In the genomic region with DNA sequence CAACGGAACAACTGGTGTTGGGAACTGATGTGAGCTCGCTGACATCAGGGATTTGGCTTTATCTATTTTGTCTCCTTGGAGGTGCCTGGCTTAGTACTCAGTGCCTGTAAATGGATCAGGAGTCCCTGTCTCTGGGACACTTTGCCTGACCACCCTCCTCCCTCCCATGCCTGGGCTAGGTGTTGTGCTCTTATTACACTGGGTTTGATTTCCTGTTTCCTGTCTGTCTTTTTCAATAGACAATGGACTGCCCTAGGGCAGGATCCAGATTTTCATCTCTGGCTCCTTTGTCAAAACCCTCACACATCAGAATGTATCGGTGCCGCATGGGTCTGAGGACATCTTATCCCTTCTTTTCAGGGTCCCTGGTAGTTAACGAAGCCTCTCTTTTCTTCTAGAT, we compare ENCODE assay signal across 28 cellular contexts.
"Had no signal": no experiment of that assay in that cellular context is flagged by ENCODE, and none has a peak within 500 bp of the region (broad histone marks: within the 10 kb centered on the region; RNA-seq: fewer than 3 reads in every experiment).

No MANE protein-coding gene starts in this region.

- ATAC-seq: effector memory CD8-positive, alpha-beta T cell; esophagus mucosa; gastrocnemius medialis; left cardiac atrium; left lung; left ventricle myocardium superior; mucosa of descending colon had no signal

- H3K4me1 ChIP-seq: esophagus squamous epithelium, gastrocnemius medialis, heart right ventricle, left lung had no signal

- H3K27ac ChIP-seq: coronary artery, epithelial cell of prostate, esophagus squamous epithelium, gastrocnemius medialis, heart right ventricle, left lung had no signal

- H3K9me3 ChIP-seq: esophagus squamous epithelium, gastrocnemius medialis, left lung, mucosa of descending colon had no signal

- H3K9me3 Mint-ChIP-seq: effector memory CD8-positive, alpha-beta T cell; endodermal cell; memory B cell had no signal

- FAIRE-seq: colon, islet of Langerhans, keratinocyte had no signal

- DNase-seq: dermis blood vessel endothelial cell; effector CD8-positive, alpha-beta T cell; effector memory CD8-positive, alpha-beta T cell; endodermal cell; erythroblast; esophagus squamous epithelium; foreskin fibroblast; foreskin melanocyte; gastrocnemius medialis; glutamatergic neuron; head of caudate nucleus; heart right ventricle; hippocampal formation; left cardiac atrium; left lung; left ventricle myocardium superior; mammary epithelial cell; mucosa of descending colon; naive B cell had no signal

- H3K27ac Mint-ChIP-seq: effector memory CD8-positive, alpha-beta T cell; endodermal cell; memory B cell; mesothelial cell of epicardium; naive B cell had no signal

- H3K4me3 ChIP-seq: coronary artery, esophagus squamous epithelium, gastrocnemius medialis, heart right ventricle, left lung, lung, mucosa of descending colon had no signal

- H3K36me3 Mint-ChIP-seq: memory B cell, mesothelial cell of epicardium, naive B cell had no signal

- H3K27me3 ChIP-seq: gastrocnemius medialis, left lung had no signal

- H3K36me3 ChIP-seq: esophagus squamous epithelium, gastrocnemius medialis, heart right ventricle, left lung had no signal

- H3K4me3 Mint-ChIP-seq: effector memory CD8-positive, alpha-beta T cell; endodermal cell; memory B cell; mesothelial cell of epicardium; naive B cell had no signal

- H3K4me1 Mint-ChIP-seq: endodermal cell, memory B cell, naive B cell had no signal
